In genomic region chr2:16373341-16373740, GRCh38 we compare ENCODE assay signal across 5 cellular contexts.
"Had no signal": no experiment of that assay in that cellular context is flagged by ENCODE, and none has a peak within 500 bp of the region (broad histone marks: within the 10 kb centered on the region; RNA-seq: fewer than 3 reads in every experiment).

No MANE protein-coding gene starts in this region.

- ATAC-seq: HepG2, K562 had no signal

- DNase-seq: IMR-90, KBM-7, KG1 had no signal

- H3K4me3 ChIP-seq: K562 had no signal
